17 cellular contexts compared by ENCODE assay signal in the genomic region with DNA sequence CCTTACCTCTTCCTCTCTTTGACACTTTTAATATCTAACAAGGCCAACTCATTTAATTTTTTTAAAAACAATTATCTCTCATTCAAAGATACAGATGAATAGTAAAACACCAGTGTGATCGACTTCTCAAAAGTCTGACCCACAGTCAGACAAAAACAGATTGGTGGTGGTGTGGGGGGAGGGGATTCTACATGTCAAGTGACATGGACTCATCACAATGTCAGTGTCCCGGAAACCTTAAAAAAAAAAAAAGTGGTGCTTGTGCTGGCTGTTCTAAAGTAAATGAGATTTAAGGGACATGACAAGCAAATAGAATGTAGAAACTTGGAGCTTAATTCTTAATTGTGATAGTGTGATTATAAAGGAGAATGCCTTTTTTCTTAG. TPM values are rescaled to one million over a fixed set of nuclear protein-coding genes. Genes with fewer than 3 reads are reported as not detected.
DNase-seq lines count a peak whose midpoint lies in the region; ATAC-seq and TF ChIP-seq lines count a peak whose summit lies in the region.
"Had no signal": no experiment of that assay in that cellular context is flagged by ENCODE, and none has a peak within 500 bp of the region (broad histone marks: within the 10 kb centered on the region; RNA-seq: fewer than 3 reads in every experiment).

No MANE protein-coding gene starts in this region.

- no peaks in the 10 kb centered on the region for H3F3A ChIP-seq in smooth muscle cell (ENCODE audit: low read depth)

- no peak for TF ChIP-seq EP300 in ovary (IDR thresholded peaks at IDR 0.05)

- no peak overlapping the region for H3K4me3 Mint-ChIP-seq in neural crest cell
- H3K4me3 Mint-ChIP-seq: natural killer cell treated with Interleukin-12 subunit alpha and Interleukin-12 subunit beta and Interleukin-15 and Interleukin-18, amount 100 ng/mL, for 72 hours; stimulated activated naive CD8-positive, alpha-beta T cell treated with anti-CD3 and anti-CD28 coated beads, Interleukin-15, Interleukin-2, amounts not matched to agents 100 ng/mL and 50 ng/mL, for 24 hours had no signal

- no peak overlapping the region for H2AFZ ChIP-seq in smooth muscle cell (ENCODE audit: low read depth)

- no peaks in the 10 kb centered on the region for H3K27me3 Mint-ChIP-seq in neural crest cell (ENCODE audit: low read depth)

- 26% methylated on average over 2 of the region's 2 CpGs for whole genome bisulfite sequencing in right cardiac atrium
- WGBS in smooth muscle cell (ENCODE audit: low lambda C conversion rate): 86% methylated on average over 2 of the region's 2 CpGs
- 65 to 80% (median 79%) methylated on average over 2 of the region's 2 CpGs for WGBS in ovary, 3 donors

- peaks cover 26% of the 10 kb centered on the region for H3K36me3 Mint-ChIP-seq in neural crest cell (ENCODE audit: low read depth)

- DNase-seq in A673 (ENCODE audit: low spot score) (peak; percentile 87), EL (peak; percentile 50), adipocyte (ENCODE audit: low read depth) (no peak), neural crest cell (ENCODE audit: low read depth, low spot score) (no peak), Ammon's horn (ENCODE audit: low spot score) (no peak), right cardiac atrium (no peak), smooth muscle cell (lab: John Stamatoyannopoulos, UW; ENCODE audit: unreplicated experiment) (no peak), ovary (no peak)
- DNase-seq: GDM1; NCI-H146; NK-92 treated with Interleukin-12 subunit alpha and Interleukin-12 subunit beta, amount 100 ng/mL, for 24 hours; upper lobe of right lung had no signal

- H3K27me3 ChIP-seq in A673 (replicated peaks; ENCODE audit: insufficient read depth, low read depth, low read length, poor library complexity): peaks cover 43% of the 10 kb centered on the region
- H3K27me3 ChIP-seq in adipocyte (replicated peaks; ENCODE audit: control insufficient read depth, insufficient read depth, low read length): no peaks in the 10 kb centered on the region
- no peaks in the 10 kb centered on the region for H3K27me3 ChIP-seq in right cardiac atrium (ENCODE audit: control insufficient read depth, insufficient read depth)
- no peaks in the 10 kb centered on the region for H3K27me3 ChIP-seq in smooth muscle cell (ENCODE audit: low read depth)
- no peaks in the 10 kb centered on the region for H3K27me3 ChIP-seq in ovary
- H3K27me3 ChIP-seq: ascending aorta, upper lobe of right lung had no signal

- H3K9me3 ChIP-seq in A673 (ENCODE audit: low read depth, low read length, poor library complexity, severe bottlenecking) (peaks cover 21% of the 10 kb centered on the region), adipocyte (ENCODE audit: control insufficient read depth, low read length) (no peaks in the 10 kb centered on the region), right cardiac atrium (ENCODE audit: control insufficient read depth, low read length) (no peaks in the 10 kb centered on the region), smooth muscle cell (replicated peaks; ENCODE audit: low read depth) (no peaks in the 10 kb centered on the region), ovary (peaks cover 0 to 5% of the 10 kb centered on the region in 2 donors)
- H3K9me3 ChIP-seq: upper lobe of right lung had no signal

- H3K79me2 ChIP-seq in smooth muscle cell (ENCODE audit: low read depth): no peaks in the 10 kb centered on the region

- H3K4me1 ChIP-seq in A673 (ENCODE audit: insufficient read depth, low read length, poor library complexity, severe bottlenecking) (peaks cover 38% of the 10 kb centered on the region), adipocyte (ENCODE audit: control insufficient read depth, insufficient read depth, low read length) (peaks cover 25% of the 10 kb centered on the region), right cardiac atrium (ENCODE audit: control insufficient read depth, insufficient read depth, low read length) (peaks cover 3% of the 10 kb centered on the region), smooth muscle cell (ENCODE audit: low read depth) (peaks cover 6% of the 10 kb centered on the region), ovary (ENCODE audit: insufficient read depth) (no peaks in the 10 kb centered on the region)
- H3K4me1 ChIP-seq: ascending aorta had no signal

- no peaks in the 10 kb centered on the region for H4K20me1 ChIP-seq in smooth muscle cell (ENCODE audit: low read depth)

- H3K36me3 ChIP-seq in A673 (ENCODE audit: insufficient read depth, low read length, poor library complexity, severe bottlenecking) (no peaks in the 10 kb centered on the region), adipocyte (ENCODE audit: control insufficient read depth, insufficient read depth, low read length, severe bottlenecking) (no peaks in the 10 kb centered on the region), smooth muscle cell (ENCODE audit: low read depth) (no peaks in the 10 kb centered on the region), ovary (no peaks in the 10 kb centered on the region)
- H3K36me3 ChIP-seq: ascending aorta, upper lobe of right lung had no signal

- H3K27ac Mint-ChIP-seq in neural crest cell (ENCODE audit: unreplicated experiment): peak overlapping the region; percentile 65
- H3K27ac Mint-ChIP-seq: natural killer cell treated with Interleukin-12 subunit alpha and Interleukin-12 subunit beta and Interleukin-15 and Interleukin-18, amount 100 ng/mL, for 72 hours; stimulated activated naive CD8-positive, alpha-beta T cell treated with anti-CD3 and anti-CD28 coated beads, Interleukin-15, Interleukin-2, amounts not matched to agents 100 ng/mL and 50 ng/mL, for 24 hours had no signal

- CTCF ChIA-PET in A673 (lab: Charles Lee): no interaction called here

- peaks cover 45% of the 10 kb centered on the region for H3K4me1 Mint-ChIP-seq in neural crest cell

- H3K9me3 Mint-ChIP-seq in neural crest cell: peaks cover 21% of the 10 kb centered on the region
- H3K9me3 Mint-ChIP-seq: natural killer cell treated with Interleukin-12 subunit alpha and Interleukin-12 subunit beta and Interleukin-15 and Interleukin-18, amount 100 ng/mL, for 72 hours had no signal

- H3K9ac ChIP-seq in adipocyte (ENCODE audit: low read length): peak overlapping the region; percentile 11
- H3K9ac ChIP-seq in smooth muscle cell (ENCODE audit: low read depth): no peak overlapping the region

- peak overlapping the region; percentile 5 for H3K4me3 ChIP-seq in A673 (ENCODE audit: low read depth, low read length, poor library complexity, severe bottlenecking)
- H3K4me3 ChIP-seq in adipocyte (ENCODE audit: low read length): peak overlapping the region; percentile 19
- no peak overlapping the region for H3K4me3 ChIP-seq in right cardiac atrium (ENCODE audit: low read length)
- no peak overlapping the region for H3K4me3 ChIP-seq in smooth muscle cell
- H3K4me3 ChIP-seq in ovary: no peak overlapping the region
- H3K4me3 ChIP-seq: ascending aorta, upper lobe of right lung had no signal

- TF ChIP-seq POLR2A in ovary (IDR thresholded peaks at IDR 0.05): no peak

- POLR2A ChIA-PET in A673 (lab: Charles Lee; ENCODE audit: low non-redundant PET): no interaction called here

- TSS peak; percentile 64 for BruUV-seq in A673 (replicated peaks; lab: Mats Ljungman, UMichigan)

- TF ChIP-seq CTCF in A673 (conservative IDR thresholded peaks at IDR 0.05; ENCODE audit: low read depth, low read length) (no peak), neural crest cell (conservative IDR thresholded peaks at IDR 0.05) (no peak), smooth muscle cell (IDR thresholded peaks at IDR 0.05; ENCODE audit: borderline replicate concordance, insufficient read depth, poor library complexity, severe bottlenecking) (no peak), ovary (IDR thresholded peaks at IDR 0.05) (no peak)

- H3K4me2 ChIP-seq in smooth muscle cell: no peak overlapping the region

- H3K27ac ChIP-seq in A673 (ENCODE audit: low read depth, low read length, poor library complexity, severe bottlenecking) (peak overlapping the region; percentile 62), right cardiac atrium (ENCODE audit: low read length) (no peak overlapping the region), smooth muscle cell (ENCODE audit: low read depth) (no peak overlapping the region), ovary (no peak overlapping the region)
- H3K27ac ChIP-seq: upper lobe of right lung had no signal

- intact Hi-C loops in A673 (cut with micrococcal nuclease; ENCODE audit: unreplicated experiment): loop anchor here (10.0 kb wide), 2 partner anchors 264 to 1574 kb away; no protein-coding TSS in a partner anchor
- intact Hi-C loops in right cardiac atrium (cut with DNase I): no loop called here
- intact Hi-C loops in ovary (cut with DNase I): no loop called here

- no peak for ATAC-seq in right cardiac atrium
- ATAC-seq: natural killer cell treated with Interleukin-12 subunit alpha and Interleukin-12 subunit beta and Interleukin-15 and Interleukin-18, amount 100 ng/mL, for 72 hours; upper lobe of right lung had no signal

RNA-seq across cellular contexts. Expression of a gene that starts 16.3 kb away (rescaled TPM):
- total RNA-seq in A673 (2021) (not detected in 2 replicates), neural crest cell (not detected in 2 replicates), right cardiac atrium (not detected), smooth muscle cell (not detected in 2 replicates), ovary (not detected)
- polyA plus RNA-seq in right cardiac atrium (not detected), smooth muscle cell (not detected in 2 replicates), ovary (not detected)
- total RNA-seq: ascending aorta; frontal cortex; mesenteric fat pad; natural killer cell treated with Interleukin-12 subunit alpha and Interleukin-12 subunit beta and Interleukin-15 and Interleukin-18, amount 100 ng/mL, for 72 hours; upper lobe of right lung had no signal

Comparison
In these comparisons a context has a peak if more than half of its experiments do, and no peak if none do; other contexts are left out.
1. DNase-seq: peak in A673 (single experiment) and EL (single experiment); none in adipocyte (single experiment), neural crest cell (single experiment), Ammon's horn (single experiment), right cardiac atrium (0 of 3), smooth muscle cell (single experiment) and ovary (0 of 5).
2. H3K4me3 ChIP-seq: peak in A673 (single experiment) and adipocyte (single experiment); none in right cardiac atrium (single experiment), smooth muscle cell (single experiment) and ovary (single experiment).